ENCODE assay signal across 2 cellular contexts in genomic region chr14:102986810-102987579, GRCh38.
TF ChIP-seq lines count a peak whose summit lies in the region.

No MANE protein-coding gene starts in this region.

TF ChIP-seq in IMR-90, 13 proteins besides CTCF, POLR2A, EP300 and RAD21 (continued from another document):
- TF ChIP-seq RCOR1 (IDR thresholded peaks at IDR 0.05; ENCODE audit: insufficient replicate concordance, low read length), result no peak
TF ChIP-seq in IMR-90: peak in this region for 2.

TF ChIP-seq in SK-N-SH treated with all-trans-retinoic acid at 6 μM for 48 hours, 23 proteins besides CTCF, POLR2A, EP300 and RAD21 (continued from another document):
- TF ChIP-seq CSRNP3 (CRISPR knock-in tag; IDR thresholded peaks at IDR 0.05), result no peak
- TF ChIP-seq TCF4 (CRISPR knock-in tag; IDR thresholded peaks at IDR 0.05; ENCODE audit: borderline replicate concordance), result no peak
